21 cellular contexts compared by ENCODE assay signal in genomic region chr4:84231539-84232055, GRCh38.
"Had no signal": no experiment of that assay in that cellular context is flagged by ENCODE, and none has a peak within 500 bp of the region (broad histone marks: within the 10 kb centered on the region; RNA-seq: fewer than 3 reads in every experiment).

No MANE protein-coding gene starts in this region.

- H3K9me3 ChIP-seq: SK-N-SH had no signal

- H3K9ac ChIP-seq: KMS-11, SK-N-SH had no signal

- H3K27ac ChIP-seq: KMS-11, RWPE1 had no signal

- ATAC-seq: HepG2, Panc1, PC-3 had no signal

- H3K4me2 ChIP-seq: KMS-11, SK-N-SH had no signal

- DNase-seq: IMR-90, Kasumi-1, MM.1S, NCI-H1092 treated with DMSO at 0.1 percent for 48 hours, NCI-H1436, NCI-H187, NCI-H2029, NCI-H2081 treated with DMSO at 0.1 percent for 48 hours, NCI-H2171, NCI-H226, NCI-H446 treated with DMSO at 0.1 percent for 48 hours, NCI-H510A treated with DMSO at 0.1 percent for 48 hours, NCI-H526, PC-3, SHP77, SK-N-SH, SW 1271 had no signal
